23 cellular contexts compared by ENCODE assay signal in genomic region chr7:105106473-105106872, GRCh38.
DNase-seq lines count a peak whose midpoint lies in the region; ATAC-seq and TF ChIP-seq lines count a peak whose summit lies in the region.
"Had no signal": no experiment of that assay in that cellular context is flagged by ENCODE, and none has a peak within 500 bp of the region (broad histone marks: within the 10 kb centered on the region; RNA-seq: fewer than 3 reads in every experiment).

No MANE protein-coding gene starts in this region.

- CTCF ChIA-PET in activated CD8-positive, alpha-beta T cell treated with anti-CD3 and anti-CD28 coated beads for 36 hours (lab: Charles Lee) = interaction anchor here (1.2 kb wide), 1 partner anchor 125 kb away, joined by 3 read pairs; no protein-coding TSS in a partner anchor
- CTCF ChIA-PET in activated CD8-positive, alpha-beta T cell treated with anti-CD3 and anti-CD28 coated beads, Interleukin-2, amount 10 ng/mL, durations not matched to agents 7 days and 5 days (lab: Charles Lee) = no interaction called here
- CTCF ChIA-PET in Panc1 (lab: Charles Lee) = no interaction called here

- no peak overlapping the region for H2BK120ac ChIP-seq in neuronal stem cell (ENCODE audit: low read depth, low read length)

- ATAC-seq in activated CD8-positive, alpha-beta T cell treated with anti-CD3 and anti-CD28 coated beads for 36 hours = no peak
- no peak for ATAC-seq in activated CD8-positive, alpha-beta T cell treated with anti-CD3 and anti-CD28 coated beads, Interleukin-2, amount 10 ng/mL, durations not matched to agents 7 days and 5 days
- ATAC-seq in Panc1 = no peak
- no peak for ATAC-seq in central memory CD8-positive, alpha-beta T cell (replicated peaks; ENCODE audit: extremely low read depth, poor library complexity, severe bottlenecking)
- no peak for ATAC-seq in natural killer cell treated with Interleukin-12 subunit alpha and Interleukin-12 subunit beta and Interleukin-15 and Interleukin-18, amount 100 ng/mL, for 72 hours
- ATAC-seq: A549, heart left ventricle had no signal

- no peak overlapping the region for H2BK12ac ChIP-seq in neuronal stem cell (ENCODE audit: low read length)

- no peak overlapping the region for H3K4ac ChIP-seq in neuronal stem cell (ENCODE audit: low read length)

- H3K27ac Mint-ChIP-seq in activated CD8-positive, alpha-beta T cell treated with anti-CD3 and anti-CD28 coated beads for 36 hours = peak overlapping the region; percentile 64
- no peak overlapping the region for H3K27ac Mint-ChIP-seq in activated CD8-positive, alpha-beta T cell treated with anti-CD3 and anti-CD28 coated beads, Interleukin-2, amount 10 ng/mL, durations not matched to agents 7 days and 5 days
- H3K27ac Mint-ChIP-seq in central memory CD8-positive, alpha-beta T cell (ENCODE audit: low read depth) = peak overlapping the region; percentile 67
- peak overlapping the region; percentile 51 to 85 for H3K27ac Mint-ChIP-seq in natural killer cell treated with Interleukin-12 subunit alpha and Interleukin-12 subunit beta and Interleukin-15 and Interleukin-18, amount 100 ng/mL, for 72 hours

- no CpG with 5 or more reads among the region's 6 CpGs for WGBS in neuronal stem cell (ENCODE audit: extremely low coverage in 2 of 2, insufficient read length in 2 of 2, insufficient replicate concordance in 1 of 2), 2 donors

- H3K14ac ChIP-seq in neuronal stem cell (ENCODE audit: low read length) = no peak overlapping the region

- peaks cover 2% of the 10 kb centered on the region for H3K79me1 ChIP-seq in neuronal stem cell (ENCODE audit: low read depth, low read length)

- intact Hi-C loops in activated CD8-positive, alpha-beta T cell treated with anti-CD3 and anti-CD28 coated beads for 36 hours (cut with micrococcal nuclease) = no loop called here
- intact Hi-C loops in Panc1 (cut with micrococcal nuclease; ENCODE audit: unreplicated experiment) = no loop called here

- in situ Hi-C loops in Panc1 (cut with HindIII; ENCODE audit: low pct_unique_long_range_greater_than_20kb, low sequenced_read_pairs) = no loop called here

- H3K27me3 ChIP-seq in Panc1 (ENCODE audit: control insufficient read depth, insufficient read depth, low read length) = no peaks in the 10 kb centered on the region
- no peaks in the 10 kb centered on the region for H3K27me3 ChIP-seq in neuronal stem cell (ENCODE audit: control insufficient read depth in 3 of 3, insufficient read depth in 3 of 3, low read depth in 1 of 3, low read length in 3 of 3)
- H3K27me3 ChIP-seq: heart left ventricle, thyroid gland had no signal

- H3K27ac ChIP-seq in Panc1 (ENCODE audit: low read length) (peak overlapping the region; percentile 20; the same call in 1 of the 2 replicates), neuronal stem cell (replicated peaks; ENCODE audit: low read length) (no peak overlapping the region)
- H3K27ac ChIP-seq: A549, heart left ventricle had no signal

- H2AFZ ChIP-seq in neuronal stem cell (ENCODE audit: low read length) = no peak overlapping the region

- POLR2A ChIA-PET in activated CD8-positive, alpha-beta T cell treated with anti-CD3 and anti-CD28 coated beads for 36 hours (lab: Charles Lee) = no interaction called here
- POLR2A ChIA-PET in activated CD8-positive, alpha-beta T cell treated with anti-CD3 and anti-CD28 coated beads, Interleukin-2, amount 10 ng/mL, durations not matched to agents 7 days and 5 days (lab: Charles Lee) = no interaction called here
- POLR2A ChIA-PET in Panc1 (lab: Charles Lee) = no interaction called here

- H3K36me3 Mint-ChIP-seq in activated CD8-positive, alpha-beta T cell treated with anti-CD3 and anti-CD28 coated beads for 36 hours (ENCODE audit: low read depth) = peaks cover 65% of the 10 kb centered on the region
- H3K36me3 Mint-ChIP-seq in activated CD8-positive, alpha-beta T cell treated with anti-CD3 and anti-CD28 coated beads, Interleukin-2, amount 10 ng/mL, durations not matched to agents 7 days and 5 days (ENCODE audit: low read depth) = peaks cover 71% of the 10 kb centered on the region
- peaks cover 76% of the 10 kb centered on the region for H3K36me3 Mint-ChIP-seq in central memory CD8-positive, alpha-beta T cell (ENCODE audit: insufficient read depth)
- peaks cover 31% of the 10 kb centered on the region for H3K36me3 Mint-ChIP-seq in natural killer cell treated with Interleukin-12 subunit alpha and Interleukin-12 subunit beta and Interleukin-15 and Interleukin-18, amount 100 ng/mL, for 72 hours

- no peaks in the 10 kb centered on the region for H3K9me3 Mint-ChIP-seq in activated CD8-positive, alpha-beta T cell treated with anti-CD3 and anti-CD28 coated beads for 36 hours
- no peaks in the 10 kb centered on the region for H3K9me3 Mint-ChIP-seq in activated CD8-positive, alpha-beta T cell treated with anti-CD3 and anti-CD28 coated beads, Interleukin-2, amount 10 ng/mL, durations not matched to agents 7 days and 5 days (ENCODE audit: insufficient read depth)
- H3K9me3 Mint-ChIP-seq in central memory CD8-positive, alpha-beta T cell = no peaks in the 10 kb centered on the region
- H3K9me3 Mint-ChIP-seq in natural killer cell treated with Interleukin-12 subunit alpha and Interleukin-12 subunit beta and Interleukin-15 and Interleukin-18, amount 100 ng/mL, for 72 hours = no peaks in the 10 kb centered on the region
- H3K9me3 Mint-ChIP-seq: naive B cell had no signal

- H3K27me3 Mint-ChIP-seq in activated CD8-positive, alpha-beta T cell treated with anti-CD3 and anti-CD28 coated beads for 36 hours = no peaks in the 10 kb centered on the region
- H3K27me3 Mint-ChIP-seq in activated CD8-positive, alpha-beta T cell treated with anti-CD3 and anti-CD28 coated beads, Interleukin-2, amount 10 ng/mL, durations not matched to agents 7 days and 5 days (ENCODE audit: low read depth) = no peaks in the 10 kb centered on the region
- no peaks in the 10 kb centered on the region for H3K27me3 Mint-ChIP-seq in central memory CD8-positive, alpha-beta T cell
- no peaks in the 10 kb centered on the region for H3K27me3 Mint-ChIP-seq in natural killer cell treated with Interleukin-12 subunit alpha and Interleukin-12 subunit beta and Interleukin-15 and Interleukin-18, amount 100 ng/mL, for 72 hours
- H3K27me3 Mint-ChIP-seq: naive B cell had no signal

- H3K4me1 ChIP-seq in Panc1 (ENCODE audit: control insufficient read depth, insufficient read depth, low read length) = no peaks in the 10 kb centered on the region; the same call in 1 of the 2 replicates
- no peaks in the 10 kb centered on the region for H3K4me1 ChIP-seq in neuronal stem cell (ENCODE audit: control insufficient read depth in 2 of 2, insufficient read depth in 1 of 2, low read depth in 1 of 2, low read length in 2 of 2)

- H3K4me3 ChIP-seq in Panc1 (ENCODE audit: low read depth in 2 of 2, low read length in 2 of 2) (no peak overlapping the region), neuronal stem cell (ENCODE audit: low read length in 2 of 2) (no peak overlapping the region)
- H3K4me3 ChIP-seq: A549, heart left ventricle, lung, prostate gland, thyroid gland had no signal

- H3K9me3 ChIP-seq in Panc1 (ENCODE audit: control insufficient read depth, insufficient read depth, low read depth, low read length) (no peaks in the 10 kb centered on the region), neuronal stem cell (replicated peaks in 1 of 2; ENCODE audit: control insufficient read depth in 2 of 2, insufficient read depth in 1 of 2, low read depth in 1 of 2, low read length in 2 of 2) (no peaks in the 10 kb centered on the region)
- H3K9me3 ChIP-seq: A549, heart left ventricle, prostate gland, thyroid gland had no signal

- no peak overlapping the region for H2AK5ac ChIP-seq in neuronal stem cell (ENCODE audit: low read depth, low read length)

- no peak overlapping the region for H3K4me3 Mint-ChIP-seq in activated CD8-positive, alpha-beta T cell treated with anti-CD3 and anti-CD28 coated beads for 36 hours
- no peak overlapping the region for H3K4me3 Mint-ChIP-seq in activated CD8-positive, alpha-beta T cell treated with anti-CD3 and anti-CD28 coated beads, Interleukin-2, amount 10 ng/mL, durations not matched to agents 7 days and 5 days
- no peak overlapping the region for H3K4me3 Mint-ChIP-seq in central memory CD8-positive, alpha-beta T cell
- H3K4me3 Mint-ChIP-seq in natural killer cell treated with Interleukin-12 subunit alpha and Interleukin-12 subunit beta and Interleukin-15 and Interleukin-18, amount 100 ng/mL, for 72 hours = no peak overlapping the region
- H3K4me3 Mint-ChIP-seq: naive B cell had no signal

- H4K91ac ChIP-seq in neuronal stem cell (ENCODE audit: low read depth, low read length, poor library complexity) = no peak overlapping the region

- no peak overlapping the region for H3K4me2 ChIP-seq in neuronal stem cell (ENCODE audit: insufficient read depth, low read length, poor library complexity, severe bottlenecking)
- H3K4me2 ChIP-seq: A549 had no signal

- BruUV-seq in Panc1 (replicated peaks; lab: Mats Ljungman, UMichigan) = no TSS peak

- DNase-seq in activated CD8-positive, alpha-beta T cell treated with anti-CD3 and anti-CD28 coated beads for 36 hours = no peak
- no peak for DNase-seq in activated CD8-positive, alpha-beta T cell treated with anti-CD3 and anti-CD28 coated beads, Interleukin-2, amount 10 ng/mL, durations not matched to agents 7 days and 5 days
- no peak for DNase-seq in Panc1 (ENCODE audit: low read depth, low spot score)
- DNase-seq in central memory CD8-positive, alpha-beta T cell (ENCODE audit: low spot score in 2 of 2) = no peak
- no peak for DNase-seq in natural killer cell treated with Interleukin-12 subunit alpha and Interleukin-12 subunit beta and Interleukin-15 and Interleukin-18, amount 100 ng/mL, for 72 hours (ENCODE audit: low spot score)
- no peak for DNase-seq in neuronal stem cell (ENCODE audit: low spot score)
- no peak for DNase-seq in ecto neural progenitor cell (ENCODE audit: low spot score)
- no peak for DNase-seq in NCI-H128 (lab: John Stamatoyannopoulos, UW; ENCODE audit: unreplicated experiment)
- DNase-seq: C1 segment of cervical spinal cord; DMS53; effector CD4-positive, alpha-beta T cell; heart left ventricle; naive B cell; NCI-H1417 treated with DMSO at 0.1 percent for 48 hours; NCI-H2171; NCI-H69; SHP77 treated with DMSO at 0.1 percent for 48 hours; small intestine; stimulated activated CD4-positive, alpha-beta T cell treated with anti-CD3 and anti-CD28 coated beads, Interleukin-4, amount 100 ng/mL, for 24 hours; thyroid gland had no signal

- no peak overlapping the region for H2BK15ac ChIP-seq in neuronal stem cell (ENCODE audit: low read length)

- H3K23ac ChIP-seq in neuronal stem cell (ENCODE audit: low read depth, low read length, poor library complexity) = no peak overlapping the region

- H3K36me3 ChIP-seq in Panc1 (ENCODE audit: control insufficient read depth, insufficient read depth, low read length) (peaks cover 59% of the 10 kb centered on the region), neuronal stem cell (replicated peaks in 1 of 2; ENCODE audit: control insufficient read depth in 2 of 2, insufficient read depth in 2 of 2, low read length in 2 of 2) (peaks cover 25 to 100% of the 10 kb centered on the region in 2 donors)

- H3K4me1 Mint-ChIP-seq in activated CD8-positive, alpha-beta T cell treated with anti-CD3 and anti-CD28 coated beads for 36 hours (ENCODE audit: low read depth) = peaks cover 22% of the 10 kb centered on the region
- peaks cover 2% of the 10 kb centered on the region for H3K4me1 Mint-ChIP-seq in activated CD8-positive, alpha-beta T cell treated with anti-CD3 and anti-CD28 coated beads, Interleukin-2, amount 10 ng/mL, durations not matched to agents 7 days and 5 days (ENCODE audit: low read depth)
- peaks cover 12% of the 10 kb centered on the region for H3K4me1 Mint-ChIP-seq in central memory CD8-positive, alpha-beta T cell
- peaks cover 8 to 12% of the 10 kb centered on the region in 2 donors for H3K4me1 Mint-ChIP-seq in natural killer cell treated with Interleukin-12 subunit alpha and Interleukin-12 subunit beta and Interleukin-15 and Interleukin-18, amount 100 ng/mL, for 72 hours (ENCODE audit: low read depth in 2 of 2)

- H3K18ac ChIP-seq in neuronal stem cell (ENCODE audit: low read length) = no peak overlapping the region

- H2BK5ac ChIP-seq in neuronal stem cell (ENCODE audit: low read length) = no peak overlapping the region

- no peak for TF ChIP-seq CTCF in activated CD8-positive, alpha-beta T cell treated with anti-CD3 and anti-CD28 coated beads for 36 hours (IDR thresholded peaks at IDR 0.05)
- TF ChIP-seq CTCF in Panc1 (IDR thresholded peaks at IDR 0.05) = no peak

- no peak overlapping the region for H4K8ac ChIP-seq in neuronal stem cell (ENCODE audit: low read depth, low read length)

- H3K9ac ChIP-seq in neuronal stem cell (ENCODE audit: low read depth, low read length, poor library complexity) = no peak overlapping the region
